Comparison of ENCODE assay signal across 24 cellular contexts in genomic region chr6:134875367-134875766, GRCh38.
DNase-seq lines count a peak whose midpoint lies in the region; ATAC-seq, FAIRE-seq and TF ChIP-seq lines count a peak whose summit lies in the region.
"Had no signal": no experiment of that assay in that cellular context is flagged by ENCODE, and none has a peak within 500 bp of the region (broad histone marks: within the 10 kb centered on the region; RNA-seq: fewer than 3 reads in every experiment).

No MANE protein-coding gene starts in this region.

- TF ChIP-seq CTCF in NB4 (IDR thresholded peaks at IDR 0.05; ENCODE audit: low read depth, low read length), result no peak
- no peak for TF ChIP-seq CTCF in K562 (IDR thresholded peaks at IDR 0.05 in 2 of 3, conservative IDR thresholded peaks at IDR 0.05 in 1 of 3; ENCODE audit: insufficient read depth in 2 of 3, low read depth in 1 of 3, low read length in 3 of 3)
- TF ChIP-seq CTCF in keratinocyte (optimal IDR thresholded peaks at IDR 0.05 in 1 of 3, IDR thresholded peaks at IDR 0.05 in 1 of 3, conservative IDR thresholded peaks at IDR 0.05 in 1 of 3; ENCODE audit: extremely low read depth in 1 of 3, insufficient read depth in 2 of 3, low read length in 3 of 3), result no peak

- peaks cover 5 to 6% of the 10 kb centered on the region in 2 experiments; a peak in 2 of 5 replicates for H3K27me3 ChIP-seq in K562 (ENCODE audit: control insufficient read depth in 2 of 2, insufficient read depth in 2 of 2, low read length in 2 of 2)
- H3K27me3 ChIP-seq in keratinocyte (ENCODE audit: control insufficient read depth, extremely low read depth, insufficient read depth, low read length), result no peaks in the 10 kb centered on the region
- H3K27me3 ChIP-seq in trophoblast cell (ENCODE audit: insufficient read depth, low read length), result no peaks in the 10 kb centered on the region
- H3K27me3 ChIP-seq: BLaER1, brain microvascular endothelial cell, esophagus squamous epithelium, neural progenitor cell, thyroid gland had no signal

- H4K20me1 ChIP-seq in K562 (replicated peaks; ENCODE audit: control insufficient read depth, insufficient read depth, low read length) (no peaks in the 10 kb centered on the region), keratinocyte (ENCODE audit: control insufficient read depth, extremely low read depth, insufficient read depth, low read length) (no peaks in the 10 kb centered on the region)
- H4K20me1 ChIP-seq: BLaER1 had no signal

- H3K4me3 ChIP-seq in NB4 (ENCODE audit: low read depth, low read length) (no peak overlapping the region), K562 (no peak overlapping the region), keratinocyte (ENCODE audit: control insufficient read depth in 2 of 3, extremely low read depth in 1 of 3, insufficient read depth in 2 of 3, low read depth in 1 of 3, low read length in 3 of 3) (no peak overlapping the region), trophoblast cell (ENCODE audit: low read depth, low read length) (no peak overlapping the region)
- H3K4me3 ChIP-seq: BLaER1, esophagus squamous epithelium, mucosa of descending colon, neural progenitor cell, thyroid gland had no signal

- peak overlapping the region; percentile 70; the same call in 1 of the 2 replicates for H2AFZ ChIP-seq in K562 (ENCODE audit: low read depth, low read length)
- H2AFZ ChIP-seq in keratinocyte (ENCODE audit: control insufficient read depth, low read length), result no peak overlapping the region
- no peak overlapping the region for H2AFZ ChIP-seq in trophoblast cell (ENCODE audit: insufficient read depth, low read length, poor library complexity)
- H2AFZ ChIP-seq: neural progenitor cell had no signal

- FAIRE-seq in K562 (lab: Jason Lieb, UNC) (peak; percentile 79), keratinocyte (lab: Jason Lieb, UNC) (peak; percentile 5)

- dilution Hi-C loops in keratinocyte (cut with MboI; ENCODE audit: extremely low pct_ligation_motif_present, low sequenced_read_pairs), result no loop called here

- H2BK5ac ChIP-seq in trophoblast cell (ENCODE audit: low read depth, low read length, poor library complexity), result no peak overlapping the region

- TF ChIP-seq EP300 in K562 (IDR thresholded peaks at IDR 0.05; ENCODE audit: low read length), result no peak

- H3K27ac ChIP-seq in K562 (ENCODE audit: extremely low read depth, low read depth, low read length), result no peak overlapping the region
- no peak overlapping the region for H3K27ac ChIP-seq in keratinocyte (ENCODE audit: control insufficient read depth, insufficient read depth, low read length)
- no peak overlapping the region for H3K27ac ChIP-seq in trophoblast cell (ENCODE audit: low read depth, low read length)
- H3K27ac ChIP-seq: 22Rv1, BLaER1, brain microvascular endothelial cell, esophagus squamous epithelium, neural progenitor cell, thyroid gland had no signal

- CTCF ChIA-PET in K562 (lab: Yijun Ruan, JAX; ENCODE audit: low intra/inter-chr PET ratio), result no interaction called here

- H4K91ac ChIP-seq in trophoblast cell (ENCODE audit: low read depth, low read length), result no peak overlapping the region

- in situ Hi-C loops in K562 (cut with MboI), result no loop called here

- no peak overlapping the region for H4K8ac ChIP-seq in trophoblast cell (ENCODE audit: low read depth, low read length)

- H2AK5ac ChIP-seq in trophoblast cell (ENCODE audit: low read length), result no peak overlapping the region

- no peak for TF ChIP-seq RAD21 in K562 (CRISPR knock-in tag; conservative IDR thresholded peaks at IDR 0.05 in 1 of 2, IDR thresholded peaks at IDR 0.05 in 1 of 2)

- H3K79me1 ChIP-seq in trophoblast cell (ENCODE audit: low read length), result no peaks in the 10 kb centered on the region

- H3K9ac ChIP-seq in K562 (ENCODE audit: insufficient read depth in 1 of 2, low read depth in 2 of 2, low read length in 2 of 2) (no peak overlapping the region), keratinocyte (ENCODE audit: control insufficient read depth, extremely low read depth, insufficient read depth, low read length) (no peak overlapping the region), trophoblast cell (ENCODE audit: low read length) (no peak overlapping the region)
- H3K9ac ChIP-seq: BLaER1, neural progenitor cell had no signal

- no peak overlapping the region for H3K4ac ChIP-seq in trophoblast cell (ENCODE audit: low read depth, low read length)

- H3K79me2 ChIP-seq in K562 (ENCODE audit: control insufficient read depth, insufficient read depth, low read length) (no peaks in the 10 kb centered on the region), keratinocyte (ENCODE audit: control insufficient read depth, insufficient read depth, low read length) (no peaks in the 10 kb centered on the region), trophoblast cell (ENCODE audit: control insufficient read depth, insufficient read depth, low read length, poor library complexity) (no peaks in the 10 kb centered on the region)

- no peak overlapping the region for H3K18ac ChIP-seq in trophoblast cell (ENCODE audit: low read length)

- 29% methylated on average over 4 of the region's 4 CpGs for WGBS in K562 (ENCODE audit: insufficient coverage, low coverage, missing lambda C conversion rate)
- no CpG with 5 or more reads among the region's 4 CpGs for WGBS in trophoblast cell (ENCODE audit: extremely low coverage, insufficient coverage, insufficient read length)

- H3K4me2 ChIP-seq in K562 (ENCODE audit: insufficient read depth, low read length) (no peak overlapping the region; the same call in 1 of the 2 replicates), keratinocyte (ENCODE audit: control insufficient read depth, extremely low read depth, insufficient read depth, low read depth, low read length) (no peak overlapping the region), trophoblast cell (ENCODE audit: low read length) (no peak overlapping the region)
- H3K4me2 ChIP-seq: BLaER1, neural progenitor cell had no signal

- POLR2A ChIA-PET in K562 (lab: Yijun Ruan, JAX), result interaction anchor here (0.6 to 1.3 kb wide), 2 partner anchors 13 to 18 kb away, joined by 3 to 7 read pairs; no protein-coding TSS in a partner anchor

- TF ChIP-seq POLR2A in NB4 (IDR thresholded peaks at IDR 0.05; ENCODE audit: extremely low read depth, insufficient read length), result no peak
- no peak for TF ChIP-seq POLR2A in K562 (conservative IDR thresholded peaks at IDR 0.05)

- no TSS peak for BruUV-seq in K562 (replicated peaks; lab: Mats Ljungman, UMichigan)

- no peak overlapping the region for H3K14ac ChIP-seq in trophoblast cell (ENCODE audit: low read length)

- no peak for ATAC-seq in K562
- ATAC-seq: activated naive CD4-positive, alpha-beta T cell treated with anti-CD3 and anti-CD28 coated beads, Interleukin-2, amount 50 U/mL, for 72 hours; mucosa of descending colon; stimulated activated memory B cell treated with anti-CD40 and anti-IgM and Interleukin-4, amounts not matched to agents 10 μg/mL and 1 μg/mL and 100 μg/mL, for 72 hours; WTC11 had no signal

- no peak overlapping the region for H4K12ac ChIP-seq in trophoblast cell (ENCODE audit: low read depth, low read length)

- DNase-seq in DMS 273 (lab: John Stamatoyannopoulos, UW; ENCODE audit: unreplicated experiment) (peak; percentile 12), DMS 273 treated with DMSO at 0.1 percent for 48 hours (lab: John Stamatoyannopoulos, UW) (no peak), NB4 (ENCODE audit: low read depth) (peak; percentile 37), K562 (ENCODE audit: extremely low read depth in 1 of 4, low spot score in 3 of 4) (peak in 1 of 4 experiments; percentile 35), keratinocyte (ENCODE audit: low read depth, low spot score) (no peak), trophoblast cell (no peak), ecto neural progenitor cell (ENCODE audit: low spot score) (no peak), foreskin melanocyte (no peak)
- DNase-seq: activated CD4-positive, alpha-beta memory T cell treated with anti-CD3 and anti-CD28 coated beads, Interleukin-2, amount 10 ng/mL, durations not matched to agents 7 days and 5 days; activated T-cell treated with anti-CD3 and anti-CD28 coated beads, Interleukin-2, amount 50 U/mL, for 48 hours; brain microvascular endothelial cell; esophagus squamous epithelium; H7; mucosa of descending colon; NCI-H1092; NCI-H2081; NCI-H524 treated with DMSO at 0.1 percent for 48 hours; thyroid gland had no signal

- no peak overlapping the region for H3K23ac ChIP-seq in trophoblast cell (ENCODE audit: low read length)

- H3K36me3 ChIP-seq in K562 (ENCODE audit: control insufficient read depth, insufficient read depth, low read length), result no peaks in the 10 kb centered on the region
- H3K36me3 ChIP-seq in keratinocyte (ENCODE audit: control insufficient read depth in 2 of 2, extremely low read depth in 1 of 2, insufficient read depth in 2 of 2, low read length in 2 of 2), result no peaks in the 10 kb centered on the region
- H3K36me3 ChIP-seq in trophoblast cell (ENCODE audit: control insufficient read depth in 1 of 2, insufficient read depth in 2 of 2, low read length in 2 of 2), result no peaks in the 10 kb centered on the region
- H3K36me3 ChIP-seq: BLaER1, brain microvascular endothelial cell, esophagus squamous epithelium, neural progenitor cell, thyroid gland had no signal

- H3K9me3 ChIP-seq in K562 (replicated peaks; ENCODE audit: control insufficient read depth, insufficient read depth, low read depth, low read length) (no peaks in the 10 kb centered on the region), keratinocyte (ENCODE audit: control insufficient read depth, low read depth, low read length) (no peaks in the 10 kb centered on the region), trophoblast cell (ENCODE audit: insufficient read depth, low read depth, low read length) (peaks cover 8% of the 10 kb centered on the region)
- H3K9me3 ChIP-seq: esophagus squamous epithelium, mucosa of descending colon, thyroid gland had no signal

- intact Hi-C loops in K562 (cut with micrococcal nuclease), result no loop called here

- H2BK120ac ChIP-seq in trophoblast cell (ENCODE audit: insufficient read depth, low read length, poor library complexity), result no peak overlapping the region

- H3K4me1 ChIP-seq in K562 (replicated peaks in 1 of 2; ENCODE audit: control insufficient read depth in 2 of 2, insufficient read depth in 2 of 2, low read length in 2 of 2) (no peaks in the 10 kb centered on the region; a peak in 1 of 5 replicates), keratinocyte (ENCODE audit: control insufficient read depth, extremely low read depth, insufficient read depth, low read length) (peaks cover 9% of the 10 kb centered on the region), trophoblast cell (ENCODE audit: control insufficient read depth in 1 of 2, insufficient read depth in 2 of 2, low read length in 2 of 2) (no peaks in the 10 kb centered on the region)
- H3K4me1 ChIP-seq: esophagus squamous epithelium, neural progenitor cell, thyroid gland had no signal

- H3K9me1 ChIP-seq in K562 (ENCODE audit: control insufficient read depth, insufficient read depth, low read length) (no peaks in the 10 kb centered on the region), keratinocyte (ENCODE audit: control insufficient read depth, extremely low read depth, insufficient read depth, low read length) (no peaks in the 10 kb centered on the region)

- no peak overlapping the region for H2BK12ac ChIP-seq in trophoblast cell (ENCODE audit: low read length)

TF ChIP-seq in K562, 482 proteins besides CTCF, POLR2A, EP300 and RAD21 (continues in another document):
- TF ChIP-seq ZNF232 (CRISPR knock-in tag; IDR thresholded peaks at IDR 0.05), result no peak
- peak; percentile 76 for TF ChIP-seq MAFF (IDR thresholded peaks at IDR 0.05; ENCODE audit: low read length)

Comparison
In these comparisons a context has a peak if more than half of its experiments do, and no peak if none do; other contexts are left out.
1. DNase-seq: peak in DMS 273 (single experiment) and NB4 (single experiment); none in DMS 273 treated with DMSO at 0.1 percent for 48 hours (single experiment), keratinocyte (single experiment), trophoblast cell (0 of 2), ecto neural progenitor cell (single experiment) and foreskin melanocyte (single experiment).